Comparison of ENCODE assay signal across 21 cellular contexts in the genomic region with DNA sequence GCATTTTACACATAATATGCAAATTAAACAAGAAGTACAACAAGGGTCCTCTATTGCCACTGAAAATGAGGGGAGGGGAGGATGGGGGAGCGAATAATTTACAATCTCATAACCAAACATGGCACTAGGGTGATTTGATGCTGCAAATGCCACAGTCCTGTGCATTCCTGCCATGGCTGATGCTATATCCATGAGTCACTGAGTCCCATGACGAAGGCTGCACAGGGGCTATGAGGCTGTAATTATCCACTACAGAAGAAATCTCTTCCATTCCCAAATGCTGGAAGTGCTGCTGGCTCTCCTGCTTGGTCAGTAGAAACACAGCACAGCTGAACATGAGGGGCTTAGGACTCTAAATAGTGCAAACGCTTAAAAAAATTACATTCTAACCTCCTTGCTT.
DNase-seq lines count a peak whose midpoint lies in the region; ATAC-seq and TF ChIP-seq lines count a peak whose summit lies in the region.
"Had no signal": no experiment of that assay in that cellular context is flagged by ENCODE, and none has a peak within 500 bp of the region (broad histone marks: within the 10 kb centered on the region; RNA-seq: fewer than 3 reads in every experiment).

No MANE protein-coding gene starts in this region.

- H2AFZ ChIP-seq in mammary epithelial cell (ENCODE audit: low read depth, low read length) (no peak overlapping the region), OCI-LY7 (ENCODE audit: low read length) (no peak overlapping the region)

- no peaks in the 10 kb centered on the region for H4K20me1 ChIP-seq in mammary epithelial cell (ENCODE audit: insufficient read depth, low read length)
- H4K20me1 ChIP-seq in OCI-LY7 (ENCODE audit: insufficient read depth, low read length) = no peaks in the 10 kb centered on the region

- peaks cover 31% of the 10 kb centered on the region for H3K4me1 Mint-ChIP-seq in MCF 10A (ENCODE audit: insufficient read depth, unreplicated experiment)

- intact Hi-C loops in MCF 10A (cut with micrococcal nuclease) = no loop called here
- intact Hi-C loops in mammary epithelial cell (cut with micrococcal nuclease) = no loop called here
- intact Hi-C loops in OCI-LY7 (cut with micrococcal nuclease; ENCODE audit: unreplicated experiment) = no loop called here

- no peaks in the 10 kb centered on the region for H3K27me3 Mint-ChIP-seq in MCF 10A (ENCODE audit: insufficient read depth, unreplicated experiment)
- H3K27me3 Mint-ChIP-seq: CD4-positive, alpha-beta memory T cell had no signal

- H3K27ac ChIP-seq in mammary epithelial cell (ENCODE audit: insufficient read depth, low read depth, low read length) = no peak overlapping the region
- H3K27ac ChIP-seq in OCI-LY7 (ENCODE audit: low read depth, low read length, poor library complexity, severe bottlenecking) = no peak overlapping the region
- H3K27ac ChIP-seq: psoas muscle had no signal

- H3K4me1 ChIP-seq in mammary epithelial cell (ENCODE audit: insufficient read depth, low read length) (peaks cover 23% of the 10 kb centered on the region), OCI-LY7 (ENCODE audit: insufficient read depth, low read length, poor library complexity, severe bottlenecking) (no peaks in the 10 kb centered on the region)

- H3K4me2 ChIP-seq in mammary epithelial cell (ENCODE audit: insufficient read depth, low read depth, low read length) = no peak overlapping the region
- H3K4me2 ChIP-seq in OCI-LY7 (ENCODE audit: low read length) = no peak overlapping the region

- H3K36me3 ChIP-seq in mammary epithelial cell (ENCODE audit: insufficient read depth, low read length) = no peaks in the 10 kb centered on the region
- H3K36me3 ChIP-seq in OCI-LY7 (ENCODE audit: insufficient read depth, low read length) = no peaks in the 10 kb centered on the region

- H3K79me2 ChIP-seq in mammary epithelial cell (ENCODE audit: insufficient read depth, low read length) (no peaks in the 10 kb centered on the region), OCI-LY7 (ENCODE audit: insufficient read depth, low read depth, low read length) (no peaks in the 10 kb centered on the region)

- dilution Hi-C loops in mammary epithelial cell (cut with HindIII; ENCODE audit: low sequenced_read_pairs) = no loop called here

- TF ChIP-seq CTCF in MCF 10A (IDR thresholded peaks at IDR 0.05; ENCODE audit: unreplicated experiment) (no peak), mammary epithelial cell (conservative IDR thresholded peaks at IDR 0.05 in 1 of 2, IDR thresholded peaks at IDR 0.05 in 1 of 2; ENCODE audit: extremely low read depth in 1 of 2, insufficient read depth in 1 of 2, low read depth in 1 of 2, low read length in 2 of 2) (no peak), fibroblast of pulmonary artery (IDR thresholded peaks at IDR 0.05; ENCODE audit: low read length, missing control alignments) (no peak), OCI-LY7 (conservative IDR thresholded peaks at IDR 0.05; ENCODE audit: low read length) (no peak)

- H3K9me3 ChIP-seq in mammary epithelial cell (replicated peaks; ENCODE audit: insufficient read depth, low read length) (no peaks in the 10 kb centered on the region), OCI-LY7 (ENCODE audit: low read length) (no peaks in the 10 kb centered on the region)
- H3K9me3 ChIP-seq: psoas muscle had no signal

- H3K27me3 ChIP-seq in mammary epithelial cell (ENCODE audit: insufficient read depth, low read length) = no peaks in the 10 kb centered on the region

- H3K9ac ChIP-seq in mammary epithelial cell (ENCODE audit: insufficient read depth, low read length) = no peak overlapping the region

- peaks cover 4% of the 10 kb centered on the region for H3K36me3 Mint-ChIP-seq in MCF 10A (ENCODE audit: insufficient read depth, unreplicated experiment)
- H3K36me3 Mint-ChIP-seq: memory B cell, type B pancreatic cell had no signal

- peak; percentile 23 for DNase-seq in MCF 10A (ENCODE audit: unreplicated experiment)
- no peak for DNase-seq in mammary epithelial cell
- peak; percentile 23 for DNase-seq in fibroblast of pulmonary artery (ENCODE audit: low read depth)
- no peak for DNase-seq in amygdala (lab: John Stamatoyannopoulos, UW)
- no peak for DNase-seq in HT-29 (ENCODE audit: low spot score)
- no peak for DNase-seq in OCI-LY7 (ENCODE audit: low spot score)
- DNase-seq: 8988T; activated CD4-positive, alpha-beta T cell treated with anti-CD3 and anti-CD28 coated beads, Interleukin-2, amount 50 U/mL, for 1 hour; activated naive CD4-positive, alpha-beta T cell treated with anti-CD3 and anti-CD28 coated beads, Interleukin-2, amount 50 U/mL, for 16 hours; CD4-positive, alpha-beta memory T cell; central memory CD4-positive, alpha-beta T cell; NCI-H1694 treated with DMSO at 0.1 percent for 48 hours; nephron progenitor cell; OCI-M1; psoas muscle; stimulated activated CD4-positive, alpha-beta T cell treated with anti-CD3 and anti-CD28 coated beads, Interleukin-15, amount 100 ng/mL, for 24 hours; stimulated activated naive CD8-positive, alpha-beta T cell treated with anti-CD3 and anti-CD28 coated beads, Interleukin-15, Interleukin-2, amounts not matched to agents 100 U/mL and 50 U/mL, for 24 hours had no signal

- H3K4me3 ChIP-seq in mammary epithelial cell (replicated peaks in 1 of 3; ENCODE audit: insufficient read depth in 1 of 3, low read depth in 2 of 3, low read length in 3 of 3) = no peak overlapping the region
- H3K4me3 ChIP-seq in fibroblast of pulmonary artery (replicated peaks; ENCODE audit: low read depth, low read length) = no peak overlapping the region
- H3K4me3 ChIP-seq in OCI-LY7 (ENCODE audit: low read depth, low read length, poor library complexity, severe bottlenecking) = no peak overlapping the region
- H3K4me3 ChIP-seq: psoas muscle had no signal

- CTCF ChIA-PET in MCF 10A (lab: Yijun Ruan, JAX) = interaction anchor here (0.6 to 4.7 kb wide), 5 partner anchors 12 to 297 kb away, joined by 3 to 30 read pairs (median 5); partner anchors contain the start of gene SPOCK1
- CTCF ChIA-PET in mammary epithelial cell (lab: Charles Lee; ENCODE audit: low non-redundant PET) = no interaction called here
- CTCF ChIA-PET in OCI-LY7 (lab: Charles Lee; ENCODE audit: unreplicated experiment) = no interaction called here

- H3K9me2 ChIP-seq in OCI-LY7 (ENCODE audit: insufficient read depth, low read length) = no peaks in the 10 kb centered on the region

- H3K27ac Mint-ChIP-seq in MCF 10A (ENCODE audit: low read depth, unreplicated experiment) = no peak overlapping the region
- H3K27ac Mint-ChIP-seq: CD4-positive, alpha-beta memory T cell; memory B cell; nephron progenitor cell; type B pancreatic cell had no signal

- in situ Hi-C loops in mammary epithelial cell (cut with MboI; ENCODE audit: low sequenced_read_pairs in 2 of 2) = loop anchor here in 1 of 2 donors (25.0 kb wide), 1 partner anchor 281 kb away; no protein-coding TSS in a partner anchor

- no peaks in the 10 kb centered on the region for H3K9me3 Mint-ChIP-seq in MCF 10A (ENCODE audit: unreplicated experiment)
- H3K9me3 Mint-ChIP-seq: CD4-positive, alpha-beta memory T cell; memory B cell; nephron progenitor cell; type B pancreatic cell had no signal

- POLR2A ChIA-PET in MCF 10A (lab: Yijun Ruan, JAX) = interaction anchor here (0.6 kb wide), 1 partner anchor 57 kb away, joined by 3 read pairs; no protein-coding TSS in a partner anchor
- POLR2A ChIA-PET in OCI-LY7 (lab: Charles Lee) = no interaction called here

- ATAC-seq in SK-N-SH treated with all-trans-retinoic acid at 6 μM for 48 hours = peak; percentile 54; the same call in 2 of the 3 replicates
- ATAC-seq in GM19395 (IDR thresholded peaks at IDR 0.05; ENCODE audit: unreplicated experiment) = no peak
- ATAC-seq: psoas muscle; stimulated activated naive CD8-positive, alpha-beta T cell treated with anti-CD3 and anti-CD28 coated beads, Interleukin-15, Interleukin-2, amounts not matched to agents 100 U/mL and 50 U/mL, for 24 hours had no signal

- no TSS peak for BruUV-seq in MCF 10A (replicated peaks; lab: Mats Ljungman, UMichigan)
- BruUV-seq in mammary epithelial cell (replicated peaks; lab: Mats Ljungman, UMichigan) = no TSS peak
- no TSS peak for BruUV-seq in OCI-LY7 (replicated peaks; lab: Mats Ljungman, UMichigan)

- H3K4me3 Mint-ChIP-seq in MCF 10A (ENCODE audit: unreplicated experiment) = no peak overlapping the region
- H3K4me3 Mint-ChIP-seq: CD4-positive, alpha-beta memory T cell; memory B cell; nephron progenitor cell; type B pancreatic cell had no signal

- WGBS in mammary epithelial cell (ENCODE audit: low coverage, missing lambda C conversion rate) = 74% methylated on average over 3 of the region's 3 CpGs

TF ChIP-seq in SK-N-SH treated with all-trans-retinoic acid at 6 μM for 48 hours, 23 proteins besides CTCF, POLR2A, EP300 and RAD21 (continues in another document):
- TF ChIP-seq OSR1 (CRISPR knock-in tag; IDR thresholded peaks at IDR 0.05) = no peak
- no peak for TF ChIP-seq TOX (CRISPR knock-in tag; IDR thresholded peaks at IDR 0.05; ENCODE audit: borderline replicate concordance)
- TF ChIP-seq, protein P1, sequence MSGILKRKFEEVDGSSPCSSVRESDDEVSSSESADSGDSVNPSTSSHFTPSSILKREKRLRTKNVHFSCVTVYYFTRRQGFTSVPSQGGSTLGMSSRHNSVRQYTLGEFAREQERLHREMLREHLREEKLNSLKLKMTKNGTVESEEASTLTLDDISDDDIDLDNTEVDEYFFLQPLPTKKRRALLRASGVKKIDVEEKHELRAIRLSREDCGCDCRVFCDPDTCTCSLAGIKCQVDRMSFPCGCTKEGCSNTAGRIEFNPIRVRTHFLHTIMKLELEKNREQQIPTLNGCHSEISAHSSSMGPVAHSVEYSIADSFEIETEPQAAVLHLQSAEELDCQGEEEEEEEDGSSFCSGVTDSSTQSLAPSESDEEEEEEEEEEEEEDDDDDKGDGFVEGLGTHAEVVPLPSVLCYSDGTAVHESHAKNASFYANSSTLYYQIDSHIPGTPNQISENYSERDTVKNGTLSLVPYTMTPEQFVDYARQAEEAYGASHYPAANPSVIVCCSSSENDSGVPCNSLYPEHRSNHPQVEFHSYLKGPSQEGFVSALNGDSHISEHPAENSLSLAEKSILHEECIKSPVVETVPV (CRISPR knock-in tag; IDR thresholded peaks at IDR 0.05) = no peak
- TF ChIP-seq CSDC2 (CRISPR knock-in tag; IDR thresholded peaks at IDR 0.05) = no peak

Comparison
In these comparisons a context has a peak if more than half of its experiments do, and no peak if none do; other contexts are left out.
1. DNase-seq: peak in MCF 10A (single experiment) and fibroblast of pulmonary artery (single experiment); none in mammary epithelial cell (single experiment), amygdala (0 of 56), HT-29 (single experiment) and OCI-LY7 (single experiment).